Comparison of ENCODE assay signal across 1 cellular context in the genomic region with DNA sequence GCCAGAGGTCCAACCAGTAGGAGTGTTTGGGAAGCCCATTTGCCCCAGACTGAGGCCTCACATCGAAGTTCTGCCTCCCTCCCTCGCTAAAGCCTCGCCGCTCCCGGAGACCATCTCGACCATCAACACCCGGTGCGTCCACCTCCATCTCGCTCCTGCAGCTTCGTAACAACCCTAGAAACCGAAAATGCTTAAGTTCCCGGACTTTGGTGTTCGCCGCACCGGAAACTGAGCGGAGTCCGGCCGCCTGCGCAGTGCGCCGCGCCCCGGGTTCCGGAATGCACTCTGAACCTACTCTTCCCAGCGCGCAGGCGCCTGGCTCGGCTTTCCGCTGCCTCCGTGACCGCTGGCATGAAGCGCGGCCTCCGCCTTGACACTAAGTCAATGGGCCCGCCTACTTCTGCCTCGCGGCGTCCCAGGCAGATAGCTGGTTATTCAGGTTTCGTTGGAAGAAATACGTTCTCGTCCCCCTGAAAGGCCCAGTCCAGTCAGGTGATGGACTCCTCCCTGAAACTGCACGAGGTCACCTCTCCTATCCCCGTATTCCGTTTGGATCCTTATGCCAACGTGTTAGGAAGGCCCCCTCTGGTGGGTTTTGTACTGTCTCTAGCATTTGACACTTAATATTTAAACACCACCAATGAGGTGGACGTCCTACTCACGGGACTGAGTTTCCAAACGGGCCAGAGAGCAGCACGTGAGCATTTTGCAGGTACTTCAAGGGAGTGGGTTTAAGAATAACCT.
TF ChIP-seq lines count a peak whose summit lies in the region.

No MANE protein-coding gene starts in this region.

TF ChIP-seq in HepG2, 621 proteins besides CTCF, POLR2A, EP300 and RAD21 (continued from another document and continues in another):
- no peak for TF ChIP-seq ZNF382 (CRISPR knock-in tag; IDR thresholded peaks at IDR 0.05; ENCODE audit: borderline replicate concordance)
- TF ChIP-seq YEATS4 (CRISPR knock-in tag; IDR thresholded peaks at IDR 0.05; ENCODE audit: borderline replicate concordance): peak; percentile 76; the same call in 1 of the 2 replicates
- TF ChIP-seq, protein P1, sequence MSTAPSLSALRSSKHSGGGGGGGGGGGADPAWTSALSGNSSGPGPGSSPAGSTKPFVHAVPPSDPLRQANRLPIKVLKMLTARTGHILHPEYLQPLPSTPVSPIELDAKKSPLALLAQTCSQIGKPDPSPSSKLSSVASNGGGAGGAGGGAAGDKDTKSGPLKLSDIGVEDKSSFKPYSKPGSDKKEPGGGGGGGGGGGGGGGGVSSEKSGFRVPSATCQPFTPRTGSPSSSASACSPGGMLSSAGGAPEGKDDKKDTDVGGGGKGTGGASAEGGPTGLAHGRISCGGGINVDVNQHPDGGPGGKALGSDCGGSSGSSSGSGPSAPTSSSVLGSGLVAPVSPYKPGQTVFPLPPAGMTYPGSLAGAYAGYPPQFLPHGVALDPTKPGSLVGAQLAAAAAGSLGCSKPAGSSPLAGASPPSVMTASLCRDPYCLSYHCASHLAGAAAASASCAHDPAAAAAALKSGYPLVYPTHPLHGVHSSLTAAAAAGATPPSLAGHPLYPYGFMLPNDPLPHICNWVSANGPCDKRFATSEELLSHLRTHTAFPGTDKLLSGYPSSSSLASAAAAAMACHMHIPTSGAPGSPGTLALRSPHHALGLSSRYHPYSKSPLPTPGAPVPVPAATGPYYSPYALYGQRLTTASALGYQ (CRISPR knock-in tag; IDR thresholded peaks at IDR 0.05): no peak
- peak; percentile 88; the same call in 1 of the 2 replicates for TF ChIP-seq MEIS1 (CRISPR knock-in tag; IDR thresholded peaks at IDR 0.05; ENCODE audit: borderline replicate concordance)
- TF ChIP-seq SRSF9 (IDR thresholded peaks at IDR 0.05; ENCODE audit: borderline replicate concordance, insufficient read depth, low read depth, low read length, poor library complexity, severe bottlenecking): no peak
- TF ChIP-seq, protein P2, sequence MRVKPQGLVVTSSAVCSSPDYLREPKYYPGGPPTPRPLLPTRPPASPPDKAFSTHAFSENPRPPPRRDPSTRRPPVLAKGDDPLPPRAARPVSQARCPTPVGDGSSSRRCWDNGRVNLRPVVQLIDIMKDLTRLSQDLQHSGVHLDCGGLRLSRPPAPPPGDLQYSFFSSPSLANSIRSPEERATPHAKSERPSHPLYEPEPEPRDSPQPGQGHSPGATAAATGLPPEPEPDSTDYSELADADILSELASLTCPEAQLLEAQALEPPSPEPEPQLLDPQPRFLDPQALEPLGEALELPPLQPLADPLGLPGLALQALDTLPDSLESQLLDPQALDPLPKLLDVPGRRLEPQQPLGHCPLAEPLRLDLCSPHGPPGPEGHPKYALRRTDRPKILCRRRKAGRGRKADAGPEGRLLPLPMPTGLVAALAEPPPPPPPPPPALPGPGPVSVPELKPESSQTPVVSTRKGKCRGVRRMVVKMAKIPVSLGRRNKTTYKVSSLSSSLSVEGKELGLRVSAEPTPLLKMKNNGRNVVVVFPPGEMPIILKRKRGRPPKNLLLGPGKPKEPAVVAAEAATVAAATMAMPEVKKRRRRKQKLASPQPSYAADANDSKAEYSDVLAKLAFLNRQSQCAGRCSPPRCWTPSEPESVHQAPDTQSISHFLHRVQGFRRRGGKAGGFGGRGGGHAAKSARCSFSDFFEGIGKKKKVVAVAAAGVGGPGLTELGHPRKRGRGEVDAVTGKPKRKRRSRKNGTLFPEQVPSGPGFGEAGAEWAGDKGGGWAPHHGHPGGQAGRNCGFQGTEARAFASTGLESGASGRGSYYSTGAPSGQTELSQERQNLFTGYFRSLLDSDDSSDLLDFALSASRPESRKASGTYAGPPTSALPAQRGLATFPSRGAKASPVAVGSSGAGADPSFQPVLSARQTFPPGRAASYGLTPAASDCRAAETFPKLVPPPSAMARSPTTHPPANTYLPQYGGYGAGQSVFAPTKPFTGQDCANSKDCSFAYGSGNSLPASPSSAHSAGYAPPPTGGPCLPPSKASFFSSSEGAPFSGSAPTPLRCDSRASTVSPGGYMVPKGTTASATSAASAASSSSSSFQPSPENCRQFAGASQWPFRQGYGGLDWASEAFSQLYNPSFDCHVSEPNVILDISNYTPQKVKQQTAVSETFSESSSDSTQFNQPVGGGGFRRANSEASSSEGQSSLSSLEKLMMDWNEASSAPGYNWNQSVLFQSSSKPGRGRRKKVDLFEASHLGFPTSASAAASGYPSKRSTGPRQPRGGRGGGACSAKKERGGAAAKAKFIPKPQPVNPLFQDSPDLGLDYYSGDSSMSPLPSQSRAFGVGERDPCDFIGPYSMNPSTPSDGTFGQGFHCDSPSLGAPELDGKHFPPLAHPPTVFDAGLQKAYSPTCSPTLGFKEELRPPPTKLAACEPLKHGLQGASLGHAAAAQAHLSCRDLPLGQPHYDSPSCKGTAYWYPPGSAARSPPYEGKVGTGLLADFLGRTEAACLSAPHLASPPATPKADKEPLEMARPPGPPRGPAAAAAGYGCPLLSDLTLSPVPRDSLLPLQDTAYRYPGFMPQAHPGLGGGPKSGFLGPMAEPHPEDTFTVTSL (CRISPR knock-in tag; IDR thresholded peaks at IDR 0.05; ENCODE audit: borderline replicate concordance): peak; percentile 70; the same call in 1 of the 2 replicates
- peak; percentile 32; the same call in 1 of the 2 replicates for TF ChIP-seq ZNF451 (CRISPR knock-in tag; IDR thresholded peaks at IDR 0.05)
- TF ChIP-seq MAFG (CRISPR knock-in tag; IDR thresholded peaks at IDR 0.05): no peak
- no peak for TF ChIP-seq SP2 (CRISPR knock-in tag; IDR thresholded peaks at IDR 0.05)
- peak; percentile 85 for TF ChIP-seq MED8 (CRISPR knock-in tag; IDR thresholded peaks at IDR 0.05; ENCODE audit: insufficient replicate concordance)
- TF ChIP-seq RBFOX2 (IDR thresholded peaks at IDR 0.05; ENCODE audit: low read depth, low read length): peak; percentile 90
- TF ChIP-seq, protein P3, sequence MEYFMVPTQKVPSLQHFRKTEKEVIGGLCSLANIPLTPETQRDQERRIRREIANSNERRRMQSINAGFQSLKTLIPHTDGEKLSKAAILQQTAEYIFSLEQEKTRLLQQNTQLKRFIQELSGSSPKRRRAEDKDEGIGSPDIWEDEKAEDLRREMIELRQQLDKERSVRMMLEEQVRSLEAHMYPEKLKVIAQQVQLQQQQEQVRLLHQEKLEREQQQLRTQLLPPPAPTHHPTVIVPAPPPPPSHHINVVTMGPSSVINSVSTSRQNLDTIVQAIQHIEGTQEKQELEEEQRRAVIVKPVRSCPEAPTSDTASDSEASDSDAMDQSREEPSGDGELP (IDR thresholded peaks at IDR 0.05; ENCODE audit: borderline replicate concordance, low read depth): peak; percentile 66; the same call in 1 of the 2 replicates
- TF ChIP-seq, protein P4, sequence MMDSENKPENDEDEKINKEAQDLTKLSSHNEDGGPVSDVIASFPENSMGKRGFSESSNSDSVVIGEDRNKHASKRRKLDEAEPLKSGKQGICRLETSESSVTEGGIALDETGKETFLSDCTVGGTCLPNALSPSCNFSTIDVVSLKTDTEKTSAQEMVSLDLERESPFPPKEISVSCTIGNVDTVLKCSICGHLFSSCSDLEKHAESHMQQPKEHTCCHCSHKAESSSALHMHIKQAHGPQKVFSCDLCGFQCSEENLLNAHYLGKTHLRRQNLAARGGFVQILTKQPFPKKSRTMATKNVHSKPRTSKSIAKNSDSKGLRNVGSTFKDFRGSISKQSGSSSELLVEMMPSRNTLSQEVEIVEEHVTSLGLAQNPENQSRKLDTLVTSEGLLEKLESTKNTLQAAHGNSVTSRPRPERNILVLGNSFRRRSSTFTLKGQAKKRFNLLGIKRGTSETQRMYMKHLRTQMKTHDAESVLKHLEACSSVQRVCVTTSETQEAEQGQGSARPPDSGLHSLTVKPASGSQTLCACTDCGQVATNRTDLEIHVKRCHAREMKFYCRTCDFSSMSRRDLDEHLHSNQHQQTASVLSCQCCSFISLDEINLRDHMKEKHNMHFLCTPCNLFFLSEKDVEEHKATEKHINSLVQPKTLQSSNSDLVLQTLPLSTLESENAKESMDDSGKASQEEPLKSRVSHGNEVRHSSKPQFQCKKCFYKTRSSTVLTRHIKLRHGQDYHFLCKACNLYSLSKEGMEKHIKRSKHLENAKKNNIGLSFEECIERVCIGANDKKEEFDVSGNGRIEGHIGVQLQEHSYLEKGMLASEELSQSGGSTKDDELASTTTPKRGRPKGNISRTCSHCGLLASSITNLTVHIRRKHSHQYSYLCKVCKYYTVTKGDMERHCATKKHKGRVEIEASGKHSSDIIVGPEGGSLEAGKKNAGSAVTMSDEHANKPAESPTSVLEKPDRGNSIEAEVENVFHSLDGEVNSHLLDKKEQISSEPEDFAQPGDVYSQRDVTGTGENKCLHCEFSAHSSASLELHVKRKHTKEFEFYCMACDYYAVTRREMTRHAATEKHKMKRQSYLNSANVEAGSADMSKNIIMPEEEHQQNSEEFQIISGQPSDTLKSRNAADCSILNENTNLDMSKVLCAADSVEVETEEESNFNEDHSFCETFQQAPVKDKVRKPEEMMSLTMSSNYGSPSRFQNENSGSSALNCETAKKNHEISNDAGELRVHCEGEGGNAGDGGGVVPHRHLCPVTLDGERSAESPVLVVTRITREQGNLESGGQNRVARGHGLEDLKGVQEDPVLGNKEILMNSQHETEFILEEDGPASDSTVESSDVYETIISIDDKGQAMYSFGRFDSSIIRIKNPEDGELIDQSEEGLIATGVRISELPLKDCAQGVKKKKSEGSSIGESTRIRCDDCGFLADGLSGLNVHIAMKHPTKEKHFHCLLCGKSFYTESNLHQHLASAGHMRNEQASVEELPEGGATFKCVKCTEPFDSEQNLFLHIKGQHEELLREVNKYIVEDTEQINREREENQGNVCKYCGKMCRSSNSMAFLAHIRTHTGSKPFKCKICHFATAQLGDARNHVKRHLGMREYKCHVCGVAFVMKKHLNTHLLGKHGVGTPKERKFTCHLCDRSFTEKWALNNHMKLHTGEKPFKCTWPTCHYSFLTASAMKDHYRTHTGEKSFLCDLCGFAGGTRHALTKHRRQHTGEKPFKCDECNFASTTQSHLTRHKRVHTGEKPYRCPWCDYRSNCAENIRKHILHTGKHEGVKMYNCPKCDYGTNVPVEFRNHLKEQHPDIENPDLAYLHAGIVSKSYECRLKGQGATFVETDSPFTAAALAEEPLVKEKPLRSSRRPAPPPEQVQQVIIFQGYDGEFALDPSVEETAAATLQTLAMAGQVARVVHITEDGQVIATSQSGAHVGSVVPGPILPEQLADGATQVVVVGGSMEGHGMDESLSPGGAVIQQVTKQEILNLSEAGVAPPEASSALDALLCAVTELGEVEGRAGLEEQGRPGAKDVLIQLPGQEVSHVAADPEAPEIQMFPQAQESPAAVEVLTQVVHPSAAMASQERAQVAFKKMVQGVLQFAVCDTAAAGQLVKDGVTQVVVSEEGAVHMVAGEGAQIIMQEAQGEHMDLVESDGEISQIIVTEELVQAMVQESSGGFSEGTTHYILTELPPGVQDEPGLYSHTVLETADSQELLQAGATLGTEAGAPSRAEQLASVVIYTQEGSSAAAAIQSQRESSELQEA (CRISPR knock-in tag; IDR thresholded peaks at IDR 0.05; ENCODE audit: not compliant biosample characterization): no peak
- TF ChIP-seq PAX8 (CRISPR knock-in tag; IDR thresholded peaks at IDR 0.05; ENCODE audit: borderline replicate concordance): no peak; the same call in 1 of the 2 replicates
- no peak for TF ChIP-seq MLLT10 (CRISPR knock-in tag; IDR thresholded peaks at IDR 0.05)
- peak; percentile 55; the same call in 1 of the 2 replicates for TF ChIP-seq ZNF160 (CRISPR knock-in tag; IDR thresholded peaks at IDR 0.05)
- TF ChIP-seq TBP (CRISPR knock-in tag; IDR thresholded peaks at IDR 0.05): no peak; the same call in 1 of the 2 replicates
- peak; percentile 56; the same call in 1 of the 2 replicates for TF ChIP-seq ZBTB7B (CRISPR knock-in tag; IDR thresholded peaks at IDR 0.05)
- TF ChIP-seq KDM6A (CRISPR knock-in tag; IDR thresholded peaks at IDR 0.05; ENCODE audit: low read depth): 0 out of 2 replicates have a peak, but pooled peaks have one; percentile 14
- TF ChIP-seq SMAD3 (CRISPR knock-in tag; IDR thresholded peaks at IDR 0.05): no peak; the same call in 1 of the 2 replicates
- peak; percentile 91 for TF ChIP-seq POLR2G (IDR thresholded peaks at IDR 0.05; ENCODE audit: low read depth, low read length)
- TF ChIP-seq, protein P5, sequence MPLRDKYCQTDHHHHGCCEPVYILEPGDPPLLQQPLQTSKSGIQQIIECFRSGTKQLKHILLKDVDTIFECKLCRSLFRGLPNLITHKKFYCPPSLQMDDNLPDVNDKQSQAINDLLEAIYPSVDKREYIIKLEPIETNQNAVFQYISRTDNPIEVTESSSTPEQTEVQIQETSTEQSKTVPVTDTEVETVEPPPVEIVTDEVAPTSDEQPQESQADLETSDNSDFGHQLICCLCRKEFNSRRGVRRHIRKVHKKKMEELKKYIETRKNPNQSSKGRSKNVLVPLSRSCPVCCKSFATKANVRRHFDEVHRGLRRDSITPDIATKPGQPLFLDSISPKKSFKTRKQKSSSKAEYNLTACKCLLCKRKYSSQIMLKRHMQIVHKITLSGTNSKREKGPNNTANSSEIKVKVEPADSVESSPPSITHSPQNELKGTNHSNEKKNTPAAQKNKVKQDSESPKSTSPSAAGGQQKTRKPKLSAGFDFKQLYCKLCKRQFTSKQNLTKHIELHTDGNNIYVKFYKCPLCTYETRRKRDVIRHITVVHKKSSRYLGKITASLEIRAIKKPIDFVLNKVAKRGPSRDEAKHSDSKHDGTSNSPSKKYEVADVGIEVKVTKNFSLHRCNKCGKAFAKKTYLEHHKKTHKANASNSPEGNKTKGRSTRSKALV (CRISPR knock-in tag; IDR thresholded peaks at IDR 0.05): no peak
- TF ChIP-seq, protein P6, sequence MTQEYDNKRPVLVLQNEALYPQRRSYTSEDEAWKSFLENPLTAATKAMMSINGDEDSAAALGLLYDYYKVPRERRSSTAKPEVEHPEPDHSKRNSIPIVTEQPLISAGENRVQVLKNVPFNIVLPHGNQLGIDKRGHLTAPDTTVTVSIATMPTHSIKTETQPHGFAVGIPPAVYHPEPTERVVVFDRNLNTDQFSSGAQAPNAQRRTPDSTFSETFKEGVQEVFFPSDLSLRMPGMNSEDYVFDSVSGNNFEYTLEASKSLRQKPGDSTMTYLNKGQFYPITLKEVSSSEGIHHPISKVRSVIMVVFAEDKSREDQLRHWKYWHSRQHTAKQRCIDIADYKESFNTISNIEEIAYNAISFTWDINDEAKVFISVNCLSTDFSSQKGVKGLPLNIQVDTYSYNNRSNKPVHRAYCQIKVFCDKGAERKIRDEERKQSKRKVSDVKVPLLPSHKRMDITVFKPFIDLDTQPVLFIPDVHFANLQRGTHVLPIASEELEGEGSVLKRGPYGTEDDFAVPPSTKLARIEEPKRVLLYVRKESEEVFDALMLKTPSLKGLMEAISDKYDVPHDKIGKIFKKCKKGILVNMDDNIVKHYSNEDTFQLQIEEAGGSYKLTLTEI (CRISPR knock-in tag; conservative IDR thresholded peaks at IDR 0.05): no peak
- TF ChIP-seq PRMT3 (CRISPR knock-in tag; IDR thresholded peaks at IDR 0.05; ENCODE audit: borderline replicate concordance, low read depth): peak; percentile 21; the same call in 1 of the 2 replicates
- TF ChIP-seq NR1H2 (CRISPR knock-in tag; IDR thresholded peaks at IDR 0.05; ENCODE audit: borderline replicate concordance, low read depth): no peak
- TF ChIP-seq GPN1 (CRISPR knock-in tag; IDR thresholded peaks at IDR 0.05; ENCODE audit: borderline replicate concordance): no peak
- no peak for TF ChIP-seq NFRKB (IDR thresholded peaks at IDR 0.05)
- peak; percentile 97 for TF ChIP-seq ZNF430 (CRISPR knock-in tag; IDR thresholded peaks at IDR 0.05)
- no peak for TF ChIP-seq TBL1XR1 (IDR thresholded peaks at IDR 0.05; ENCODE audit: borderline replicate concordance, low read length, partially characterized antibody)
- peak; percentile 87; the same call in 1 of the 2 replicates for TF ChIP-seq RFXANK (CRISPR knock-in tag; IDR thresholded peaks at IDR 0.05)
- TF ChIP-seq ZSCAN30 (CRISPR knock-in tag; IDR thresholded peaks at IDR 0.05): no peak
- TF ChIP-seq ZNF530 (CRISPR knock-in tag; IDR thresholded peaks at IDR 0.05; ENCODE audit: low read depth): no peak
- TF ChIP-seq SRSF1 (optimal IDR thresholded peaks at IDR 0.05; ENCODE audit: low read depth, low read length): no peak
